31 cellular contexts compared by ENCODE assay signal in the genomic region with DNA sequence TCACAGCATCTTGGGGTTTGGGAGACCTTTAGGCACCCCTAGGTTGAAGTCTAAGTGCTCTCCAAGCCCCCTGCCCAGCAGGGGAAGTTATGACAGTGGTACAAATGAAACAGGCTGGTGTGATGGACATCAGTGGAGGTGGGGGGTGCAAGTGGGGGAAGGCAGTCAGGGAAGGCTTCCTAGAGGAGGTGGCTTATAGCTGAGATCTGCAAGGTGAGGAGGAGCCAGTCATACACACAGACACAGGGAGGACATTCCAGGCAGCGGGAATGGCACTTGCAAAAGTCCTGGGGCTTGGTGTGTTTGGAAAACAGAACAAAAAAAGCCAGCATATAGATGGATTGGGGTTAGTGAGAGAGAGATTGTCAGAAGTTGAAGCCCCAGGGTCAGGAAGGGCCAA. TPM values are rescaled to one million over a fixed set of nuclear protein-coding genes. Genes with fewer than 3 reads are reported as not detected.
DNase-seq lines count a peak whose midpoint lies in the region; ATAC-seq and TF ChIP-seq lines count a peak whose summit lies in the region.
"Had no signal": no experiment of that assay in that cellular context is flagged by ENCODE, and none has a peak within 500 bp of the region (broad histone marks: within the 10 kb centered on the region; RNA-seq: fewer than 3 reads in every experiment).

No MANE protein-coding gene starts in this region.

- POLR2A ChIA-PET in activated CD4-positive, alpha-beta memory T cell treated with anti-CD3 and anti-CD28 coated beads, Interleukin-2, amount 10 ng/mL, durations not matched to agents 7 days and 5 days (lab: Charles Lee) = interaction anchor here (1.0 to 1.7 kb wide), 3 partner anchors 9 to 13 kb away, joined by 3 to 9 read pairs (median 4); no protein-coding TSS in a partner anchor
- POLR2A ChIA-PET in activated CD4-positive, alpha-beta memory T cell treated with anti-CD3 and anti-CD28 coated beads for 36 hours (lab: Charles Lee) = no interaction called here

- TF ChIP-seq CTCF in natural killer cell (IDR thresholded peaks at IDR 0.05) = no peak

- CTCF ChIA-PET in activated CD4-positive, alpha-beta memory T cell treated with anti-CD3 and anti-CD28 coated beads, Interleukin-2, amount 10 ng/mL, durations not matched to agents 7 days and 5 days (lab: Charles Lee) = no interaction called here
- CTCF ChIA-PET in activated CD4-positive, alpha-beta memory T cell treated with anti-CD3 and anti-CD28 coated beads for 36 hours (lab: Charles Lee) = interaction anchor here (0.6 to 1.2 kb wide), 2 partner anchors 92 to 101 kb away, joined by 3 read pairs; no protein-coding TSS in a partner anchor

- H3K36me3 Mint-ChIP-seq in activated CD4-positive, alpha-beta memory T cell treated with anti-CD3 and anti-CD28 coated beads, Interleukin-2, amount 10 ng/mL, durations not matched to agents 7 days and 5 days (ENCODE audit: low read depth) = peaks cover 75% of the 10 kb centered on the region
- peaks cover 47% of the 10 kb centered on the region for H3K36me3 Mint-ChIP-seq in activated CD4-positive, alpha-beta memory T cell treated with anti-CD3 and anti-CD28 coated beads for 36 hours
- peaks cover 70% of the 10 kb centered on the region for H3K36me3 Mint-ChIP-seq in activated T-helper 2 cell treated with anti-CD3 and anti-CD28 coated beads, Interferon-gamma antibody, Interleukin-2, Interleukin-4, amounts not matched to agents 10 μg/mL and 5 μg/mL and 100 μg/mL, durations not matched to agents 14 hours and 24 hours and 36 hours (ENCODE audit: low read depth)
- H3K36me3 Mint-ChIP-seq in natural killer cell = peaks cover 12% of the 10 kb centered on the region

- H3K27me3 Mint-ChIP-seq in activated CD4-positive, alpha-beta memory T cell treated with anti-CD3 and anti-CD28 coated beads, Interleukin-2, amount 10 ng/mL, durations not matched to agents 7 days and 5 days = no peaks in the 10 kb centered on the region
- no peaks in the 10 kb centered on the region for H3K27me3 Mint-ChIP-seq in activated CD4-positive, alpha-beta memory T cell treated with anti-CD3 and anti-CD28 coated beads for 36 hours
- no peaks in the 10 kb centered on the region for H3K27me3 Mint-ChIP-seq in activated T-helper 2 cell treated with anti-CD3 and anti-CD28 coated beads, Interferon-gamma antibody, Interleukin-2, Interleukin-4, amounts not matched to agents 10 μg/mL and 5 μg/mL and 100 μg/mL, durations not matched to agents 14 hours and 24 hours and 36 hours (ENCODE audit: low read depth)
- no peaks in the 10 kb centered on the region for H3K27me3 Mint-ChIP-seq in natural killer cell (ENCODE audit: low read depth in 2 of 2)
- H3K27me3 Mint-ChIP-seq: CD8-positive, alpha-beta memory T cell had no signal

- H3K27ac Mint-ChIP-seq in activated CD4-positive, alpha-beta memory T cell treated with anti-CD3 and anti-CD28 coated beads, Interleukin-2, amount 10 ng/mL, durations not matched to agents 7 days and 5 days = peak overlapping the region; percentile 15
- H3K27ac Mint-ChIP-seq in activated CD4-positive, alpha-beta memory T cell treated with anti-CD3 and anti-CD28 coated beads for 36 hours = no peak overlapping the region
- H3K27ac Mint-ChIP-seq in activated T-helper 2 cell treated with anti-CD3 and anti-CD28 coated beads, Interferon-gamma antibody, Interleukin-2, Interleukin-4, amounts not matched to agents 10 μg/mL and 5 μg/mL and 100 μg/mL, durations not matched to agents 14 hours and 24 hours and 36 hours = peak overlapping the region; percentile 19
- peak overlapping the region; percentile 99 for H3K27ac Mint-ChIP-seq in natural killer cell
- H3K27ac Mint-ChIP-seq: nephron progenitor cell had no signal

- no peak for DNase-seq in activated CD4-positive, alpha-beta memory T cell treated with anti-CD3 and anti-CD28 coated beads, Interleukin-2, amount 10 ng/mL, durations not matched to agents 7 days and 5 days
- DNase-seq in activated CD4-positive, alpha-beta memory T cell treated with anti-CD3 and anti-CD28 coated beads for 36 hours = no peak
- DNase-seq in activated T-helper 2 cell treated with anti-CD3 and anti-CD28 coated beads, Interferon-gamma antibody, Interleukin-2, Interleukin-4, amounts not matched to agents 10 μg/mL and 5 μg/mL and 100 μg/mL, durations not matched to agents 14 hours and 24 hours and 36 hours (ENCODE audit: low spot score) = no peak
- DNase-seq in natural killer cell (no peak), NCI-H446 (lab: John Stamatoyannopoulos, UW) (no peak), NCI-H1105 (lab: John Stamatoyannopoulos, UW) (no peak), NCI-H226 (no peak)
- DNase-seq: 8988T; activated CD4-positive, alpha-beta T cell treated with anti-CD3 and anti-CD28 coated beads, Interleukin-2, amount 50 U/mL, for 1 hour; activated gamma-delta T cell; amygdala; CD8-positive, alpha-beta memory T cell; midbrain; NCI-H1417 treated with DMSO at 0.1 percent for 48 hours; NCI-H2081; NCI-H345; NCI-H774; nephron progenitor cell; stimulated activated CD4-positive, alpha-beta T cell treated with anti-CD3 and anti-CD28 coated beads, Interleukin-1b, Interleukin-23, amount 100 ng/mL, for 48 hours; stimulated activated CD8-positive, alpha-beta memory T cell treated with anti-CD3 and anti-CD28 coated beads, Interleukin-4, amount 100 ng/mL, for 48 hours; WERI-Rb-1 had no signal

- no peak overlapping the region for H3K4me3 Mint-ChIP-seq in activated CD4-positive, alpha-beta memory T cell treated with anti-CD3 and anti-CD28 coated beads, Interleukin-2, amount 10 ng/mL, durations not matched to agents 7 days and 5 days
- no peak overlapping the region for H3K4me3 Mint-ChIP-seq in activated CD4-positive, alpha-beta memory T cell treated with anti-CD3 and anti-CD28 coated beads for 36 hours
- H3K4me3 Mint-ChIP-seq in activated T-helper 2 cell treated with anti-CD3 and anti-CD28 coated beads, Interferon-gamma antibody, Interleukin-2, Interleukin-4, amounts not matched to agents 10 μg/mL and 5 μg/mL and 100 μg/mL, durations not matched to agents 14 hours and 24 hours and 36 hours (ENCODE audit: low read depth) = no peak overlapping the region
- H3K4me3 Mint-ChIP-seq in natural killer cell = peak overlapping the region; percentile 40
- H3K4me3 Mint-ChIP-seq: CD8-positive, alpha-beta memory T cell; nephron progenitor cell had no signal

- H3K9me3 Mint-ChIP-seq in activated CD4-positive, alpha-beta memory T cell treated with anti-CD3 and anti-CD28 coated beads, Interleukin-2, amount 10 ng/mL, durations not matched to agents 7 days and 5 days = no peaks in the 10 kb centered on the region
- H3K9me3 Mint-ChIP-seq in activated CD4-positive, alpha-beta memory T cell treated with anti-CD3 and anti-CD28 coated beads for 36 hours = no peaks in the 10 kb centered on the region
- no peaks in the 10 kb centered on the region for H3K9me3 Mint-ChIP-seq in activated T-helper 2 cell treated with anti-CD3 and anti-CD28 coated beads, Interferon-gamma antibody, Interleukin-2, Interleukin-4, amounts not matched to agents 10 μg/mL and 5 μg/mL and 100 μg/mL, durations not matched to agents 14 hours and 24 hours and 36 hours
- H3K9me3 Mint-ChIP-seq in natural killer cell = no peaks in the 10 kb centered on the region
- H3K9me3 Mint-ChIP-seq: CD8-positive, alpha-beta memory T cell; nephron progenitor cell had no signal

- intact Hi-C loops in activated CD4-positive, alpha-beta memory T cell treated with anti-CD3 and anti-CD28 coated beads for 36 hours (cut with micrococcal nuclease) = no loop called here
- intact Hi-C loops in activated T-helper 2 cell treated with anti-CD3 and anti-CD28 coated beads, Interferon-gamma antibody, Interleukin-2, Interleukin-4, amounts not matched to agents 10 μg/mL and 5 μg/mL and 100 μg/mL, durations not matched to agents 14 hours and 24 hours and 36 hours (cut with micrococcal nuclease) = no loop called here
- intact Hi-C loops in natural killer cell (cut with micrococcal nuclease) = no loop called here

- ATAC-seq in natural killer cell = no peak

- H3K4me1 Mint-ChIP-seq in activated CD4-positive, alpha-beta memory T cell treated with anti-CD3 and anti-CD28 coated beads, Interleukin-2, amount 10 ng/mL, durations not matched to agents 7 days and 5 days = peaks cover 30% of the 10 kb centered on the region
- no peaks in the 10 kb centered on the region for H3K4me1 Mint-ChIP-seq in activated CD4-positive, alpha-beta memory T cell treated with anti-CD3 and anti-CD28 coated beads for 36 hours (ENCODE audit: low read depth)
- H3K4me1 Mint-ChIP-seq in activated T-helper 2 cell treated with anti-CD3 and anti-CD28 coated beads, Interferon-gamma antibody, Interleukin-2, Interleukin-4, amounts not matched to agents 10 μg/mL and 5 μg/mL and 100 μg/mL, durations not matched to agents 14 hours and 24 hours and 36 hours (ENCODE audit: low read depth) = peaks cover 6% of the 10 kb centered on the region
- peaks cover 31 to 40% of the 10 kb centered on the region in 2 donors for H3K4me1 Mint-ChIP-seq in natural killer cell
- H3K4me1 Mint-ChIP-seq: nephron progenitor cell had no signal

- peak; percentile 26 for TF ChIP-seq POLR2A in GM19099 (IDR thresholded peaks at IDR 0.05; ENCODE audit: extremely low read depth, insufficient read length, low read depth)

RNA-seq across cellular contexts. Expression of a gene that starts 11.6 kb away (rescaled TPM):
- total RNA-seq in activated CD4-positive, alpha-beta memory T cell treated with anti-CD3 and anti-CD28 coated beads, Interleukin-2, amount 10 ng/mL, durations not matched to agents 7 days and 5 days = 100 to 1,000 TPM; 101 to 110 TPM
- total RNA-seq in activated CD4-positive, alpha-beta memory T cell treated with anti-CD3 and anti-CD28 coated beads for 36 hours = 10 to 100 TPM; 23.6 to 26.1 TPM
- total RNA-seq in activated T-helper 2 cell treated with anti-CD3 and anti-CD28 coated beads, Interferon-gamma antibody, Interleukin-2, Interleukin-4, amounts not matched to agents 10 μg/mL and 5 μg/mL and 100 μg/mL, durations not matched to agents 14 hours and 24 hours and 36 hours = 42.3 and 43.5 TPM in 2 replicates
- 100 to 1,000 TPM; 203 to 319 (median 278) TPM for total RNA-seq in natural killer cell
- total RNA-seq: glomerular endothelial cell, SK-MEL-5, smooth muscle cell had no signal

RNA-seq across cellular contexts. Expression of a gene that starts 18.2 kb away (rescaled TPM):
- total RNA-seq in activated CD4-positive, alpha-beta memory T cell treated with anti-CD3 and anti-CD28 coated beads, Interleukin-2, amount 10 ng/mL, durations not matched to agents 7 days and 5 days = not detected
- not detected for total RNA-seq in activated CD4-positive, alpha-beta memory T cell treated with anti-CD3 and anti-CD28 coated beads for 36 hours
- not detected in 2 replicates for total RNA-seq in activated T-helper 2 cell treated with anti-CD3 and anti-CD28 coated beads, Interferon-gamma antibody, Interleukin-2, Interleukin-4, amounts not matched to agents 10 μg/mL and 5 μg/mL and 100 μg/mL, durations not matched to agents 14 hours and 24 hours and 36 hours
- total RNA-seq in natural killer cell = not detected
- total RNA-seq: CD8-positive, alpha-beta memory T cell; glomerular endothelial cell; H7; HT-29; lower leg skin; M059J; right atrium auricular region; SK-MEL-5; smooth muscle cell; transverse colon had no signal

RNA-seq across cellular contexts. Expression of a gene that starts 30.1 kb away (rescaled TPM):
- total RNA-seq in activated CD4-positive, alpha-beta memory T cell treated with anti-CD3 and anti-CD28 coated beads, Interleukin-2, amount 10 ng/mL, durations not matched to agents 7 days and 5 days = 10 to 100 TPM; 66.0 to 70.8 TPM
- total RNA-seq in activated CD4-positive, alpha-beta memory T cell treated with anti-CD3 and anti-CD28 coated beads for 36 hours = 10 to 100 TPM; 43.8 to 44.3 TPM
- total RNA-seq in activated T-helper 2 cell treated with anti-CD3 and anti-CD28 coated beads, Interferon-gamma antibody, Interleukin-2, Interleukin-4, amounts not matched to agents 10 μg/mL and 5 μg/mL and 100 μg/mL, durations not matched to agents 14 hours and 24 hours and 36 hours = 65.6 and 68.6 TPM in 2 replicates
- total RNA-seq in natural killer cell = 10 to 100 TPM; 46.3 to 69.3 (median 63.3) TPM

RNA-seq across cellular contexts. Expression of a gene that starts 42.6 kb away (rescaled TPM):
- total RNA-seq in activated CD4-positive, alpha-beta memory T cell treated with anti-CD3 and anti-CD28 coated beads, Interleukin-2, amount 10 ng/mL, durations not matched to agents 7 days and 5 days = 100 to 1,000 TPM; 131 to 151 TPM
- total RNA-seq in activated CD4-positive, alpha-beta memory T cell treated with anti-CD3 and anti-CD28 coated beads for 36 hours = 100 to 1,000 TPM; 100 to 113 TPM
- total RNA-seq in activated T-helper 2 cell treated with anti-CD3 and anti-CD28 coated beads, Interferon-gamma antibody, Interleukin-2, Interleukin-4, amounts not matched to agents 10 μg/mL and 5 μg/mL and 100 μg/mL, durations not matched to agents 14 hours and 24 hours and 36 hours = 106 and 120 TPM in 2 replicates
- 100 to 1,000 TPM in 2 of 3 donors, 10 to 100 TPM in 1; 99.0 to 124 (median 100) TPM for total RNA-seq in natural killer cell

RNA-seq across cellular contexts. Expression of a gene that starts 43.4 kb away (rescaled TPM):
- 100 to 1,000 TPM; 141 to 147 TPM for total RNA-seq in activated CD4-positive, alpha-beta memory T cell treated with anti-CD3 and anti-CD28 coated beads, Interleukin-2, amount 10 ng/mL, durations not matched to agents 7 days and 5 days
- 100 to 1,000 TPM; 146 to 154 TPM for total RNA-seq in activated CD4-positive, alpha-beta memory T cell treated with anti-CD3 and anti-CD28 coated beads for 36 hours
- 256 and 261 TPM in 2 replicates for total RNA-seq in activated T-helper 2 cell treated with anti-CD3 and anti-CD28 coated beads, Interferon-gamma antibody, Interleukin-2, Interleukin-4, amounts not matched to agents 10 μg/mL and 5 μg/mL and 100 μg/mL, durations not matched to agents 14 hours and 24 hours and 36 hours
- 100 to 1,000 TPM; 137 to 161 (median 149) TPM for total RNA-seq in natural killer cell
